In the genomic region with DNA sequence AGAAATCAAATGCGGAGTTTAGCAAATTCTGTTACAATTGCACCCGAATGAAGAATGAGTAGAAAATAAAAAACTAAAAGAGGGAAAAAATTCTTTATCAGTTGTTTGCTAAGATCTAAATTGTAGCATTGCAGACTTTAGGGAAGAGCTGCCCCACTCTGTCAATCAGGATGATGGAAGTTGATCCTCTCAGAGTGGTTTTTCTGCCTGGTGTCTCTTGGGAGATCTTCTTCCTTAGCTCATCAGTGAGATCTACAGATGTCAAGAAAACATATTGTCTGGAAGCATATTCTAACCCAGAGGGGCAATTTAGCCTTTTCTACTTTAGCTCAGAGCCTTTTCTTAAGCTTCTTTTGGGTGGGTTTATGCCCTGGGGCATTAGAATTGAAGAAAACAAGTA, we compare ENCODE assay signal across 16 cellular contexts.
DNase-seq lines count a peak whose midpoint lies in the region; ATAC-seq, FAIRE-seq and TF ChIP-seq lines count a peak whose summit lies in the region.
"Had no signal": no experiment of that assay in that cellular context is flagged by ENCODE, and none has a peak within 500 bp of the region (broad histone marks: within the 10 kb centered on the region; RNA-seq: fewer than 3 reads in every experiment).

No MANE protein-coding gene starts in this region.

- no peaks in the 10 kb centered on the region for H3K36me3 ChIP-seq in BLaER1 treated with 17β-estradiol and CSF1 and Interleukin-3, amounts not matched to agents 10 nM and 100 nM

- no peaks in the 10 kb centered on the region for H3K9me3 ChIP-seq in BLaER1 treated with 17β-estradiol and CSF1 and Interleukin-3, amounts not matched to agents 10 nM and 100 nM (replicated peaks in 1 of 11)
- H3K9me3 ChIP-seq: A549 had no signal

- no peak overlapping the region for H3K27ac ChIP-seq in BLaER1 treated with 17β-estradiol and CSF1 and Interleukin-3, amounts not matched to agents 10 nM and 100 nM
- H3K27ac ChIP-seq: A549 had no signal

- H4K20me1 ChIP-seq in BLaER1 treated with 17β-estradiol and CSF1 and Interleukin-3, amounts not matched to agents 10 nM and 100 nM, result no peaks in the 10 kb centered on the region

- intact Hi-C loops in Right ventricle myocardium superior (cut with DNase I), result no loop called here

- DNase-seq in NCI-H524 (lab: John Stamatoyannopoulos, UW), result peak; percentile 7 to 82
- peak; percentile 3 for DNase-seq in globus pallidus (ENCODE audit: low spot score)
- no peak for DNase-seq in GM12891 (ENCODE audit: insufficient read length, low spot score)
- DNase-seq in Right ventricle myocardium superior, result no peak
- DNase-seq in EL, result no peak
- DNase-seq: Calu3; CD4-positive, alpha-beta T cell; DMS153; DMS79 treated with DMSO at 0.1 percent for 48 hours; GDM1; HCEC 1CT; HFFc6 had no signal

- no peak for FAIRE-seq in GM12891 (lab: Jason Lieb, UNC)
- FAIRE-seq: A549, HepG2, HTR-8/SVneo had no signal

- no peak overlapping the region for H3K9ac ChIP-seq in BLaER1 treated with 17β-estradiol and CSF1 and Interleukin-3, amounts not matched to agents 10 nM and 100 nM

- H3K4me1 ChIP-seq in BLaER1 treated with 17β-estradiol and CSF1 and Interleukin-3, amounts not matched to agents 10 nM and 100 nM, result peaks cover 0 to 21% (median 17%) of the 10 kb centered on the region in 10 experiments; a peak in 13 of 20 replicates
- H3K4me1 ChIP-seq: A549 had no signal

- no peak overlapping the region for H3K4me3 ChIP-seq in BLaER1 treated with 17β-estradiol and CSF1 and Interleukin-3, amounts not matched to agents 10 nM and 100 nM
- H3K4me3 ChIP-seq: A549 had no signal

- TF ChIP-seq POLR2A in GM12891 (IDR thresholded peaks at IDR 0.05; ENCODE audit: low read depth, low read length), result no peak

- peak overlapping the region in 6 of 11 experiments; percentile 30 to 57 (median 46); a peak in 12 of 22 replicates for H3K4me2 ChIP-seq in BLaER1 treated with 17β-estradiol and CSF1 and Interleukin-3, amounts not matched to agents 10 nM and 100 nM
- H3K4me2 ChIP-seq: A549 had no signal

- H3K27me3 ChIP-seq in BLaER1 treated with 17β-estradiol and CSF1 and Interleukin-3, amounts not matched to agents 10 nM and 100 nM, result no peaks in the 10 kb centered on the region

- ATAC-seq in Right ventricle myocardium superior (ENCODE audit: poor library complexity), result no peak
- ATAC-seq: A549, HepG2 had no signal

TF ChIP-seq in GM12891, 5 proteins besides CTCF, POLR2A, EP300 and RAD21:
- TF ChIP-seq POU2F2 (IDR thresholded peaks at IDR 0.05; ENCODE audit: low read depth, low read length) (no peak), TAF1 (IDR thresholded peaks at IDR 0.05; ENCODE audit: low read depth, low read length) (no peak), SPI1 (IDR thresholded peaks at IDR 0.05; ENCODE audit: low read depth, low read length) (no peak), PAX5 (IDR thresholded peaks at IDR 0.05; ENCODE audit: insufficient read depth, low read length, severe bottlenecking) (no peak), POLR2AphosphoS5 (IDR thresholded peaks at IDR 0.05; ENCODE audit: low read depth, low read length) (no peak)

Comparison
In these comparisons a context has a peak if more than half of its experiments do, and no peak if none do; other contexts are left out.
1. DNase-seq: peak in NCI-H524 (2 of 2) and globus pallidus (single experiment); none in GM12891 (single experiment), Right ventricle myocardium superior (single experiment) and EL (single experiment).